Comparison of ENCODE assay signal across 34 cellular contexts in genomic region chr17:58789831-58790230, GRCh38.
"Had no signal": no experiment of that assay in that cellular context is flagged by ENCODE, and none has a peak within 500 bp of the region (broad histone marks: within the 10 kb centered on the region; RNA-seq: fewer than 3 reads in every experiment).

No MANE protein-coding gene starts in this region.

- H3K36me3 ChIP-seq: MG63 had no signal

- H3K27me3 ChIP-seq: MG63 had no signal

- DNase-seq: Kasumi-1, MG63, MM.1S, MV-4-11, NCI-H1048, NCI-H1092, NCI-H1092 treated with DMSO at 0.1 percent for 48 hours, NCI-H1105, NCI-H1105 treated with DMSO at 0.1 percent for 48 hours, NCI-H1417, NCI-H1417 treated with DMSO at 0.1 percent for 48 hours, NCI-H1436, NCI-H1436 treated with DMSO at 0.1 percent for 48 hours, NCI-H146, NCI-H1694, NCI-H1694 treated with DMSO at 0.1 percent for 48 hours, NCI-H187, NCI-H187 treated with DMSO at 0.1 percent for 48 hours, NCI-H1930, NCI-H2029, NCI-H2029 treated with DMSO at 0.1 percent for 48 hours, NCI-H2081, NCI-H2107, NCI-H2171, NCI-H2171 treated with DMSO at 0.1 percent for 48 hours, NCI-H2227 treated with DMSO at 0.1 percent for 48 hours, NCI-H226, NCI-H345, NCI-H446, NCI-H446 treated with DMSO at 0.1 percent for 48 hours, NCI-H510A, NCI-H510A treated with DMSO at 0.1 percent for 48 hours, NCI-H524 treated with DMSO at 0.1 percent for 48 hours, NCI-H526 had no signal

- H3K9me3 ChIP-seq: MG63 had no signal

- H3K4me3 ChIP-seq: MG63 had no signal
